In genomic region chr5:143057580-143057999, GRCh38 we compare ENCODE assay signal across 10 cellular contexts.
A peak's percentile ranks its signal among the peaks of the same experiment; 100 is the strongest.
DNase-seq lines count a peak whose midpoint lies in the region; ATAC-seq and TF ChIP-seq lines count a peak whose summit lies in the region.
"Had no signal": no experiment of that assay in that cellular context is flagged by ENCODE, and none has a peak within 500 bp of the region (broad histone marks: within the 10 kb centered on the region; RNA-seq: fewer than 3 reads in every experiment).

No MANE protein-coding gene starts in this region.

- H3K36me3 Mint-ChIP-seq in activated T-cell treated with anti-CD3 and anti-CD28 coated beads, Interleukin-2, amount 50 U/mL, for 24 hours (ENCODE audit: low read depth), result peaks cover 68% of the 10 kb centered on the region

- no peaks in the 10 kb centered on the region for H3K9me3 Mint-ChIP-seq in activated T-cell treated with anti-CD3 and anti-CD28 coated beads, Interleukin-2, amount 50 U/mL, for 24 hours

- 68% methylated on average over 3 of the region's 3 CpGs for WGBS in smooth muscle cell (ENCODE audit: low lambda C conversion rate)

- no peaks in the 10 kb centered on the region for H4K20me1 ChIP-seq in smooth muscle cell (ENCODE audit: low read depth)

- peak overlapping the region; percentile 92 for H3K27ac Mint-ChIP-seq in activated T-cell treated with anti-CD3 and anti-CD28 coated beads, Interleukin-2, amount 50 U/mL, for 24 hours

- H3K79me2 ChIP-seq in smooth muscle cell (ENCODE audit: low read depth), result no peaks in the 10 kb centered on the region

- H3K36me3 ChIP-seq in smooth muscle cell (ENCODE audit: low read depth), result no peaks in the 10 kb centered on the region

- no peaks in the 10 kb centered on the region for H3K27me3 Mint-ChIP-seq in activated T-cell treated with anti-CD3 and anti-CD28 coated beads, Interleukin-2, amount 50 U/mL, for 24 hours

- no peak for TF ChIP-seq CTCF in smooth muscle cell (IDR thresholded peaks at IDR 0.05; ENCODE audit: borderline replicate concordance, insufficient read depth, poor library complexity, severe bottlenecking)

- H3K4me1 ChIP-seq in smooth muscle cell (ENCODE audit: low read depth), result peaks cover 45% of the 10 kb centered on the region

- H3K27ac ChIP-seq in smooth muscle cell (ENCODE audit: low read depth), result peak overlapping the region; percentile 80
- H3K27ac ChIP-seq: cardiac muscle cell had no signal

- no peak for DNase-seq in activated T-cell treated with anti-CD3 and anti-CD28 coated beads, Interleukin-2, amount 50 U/mL, for 24 hours
- no peak for DNase-seq in activated T-cell treated with anti-CD3 and anti-CD28 coated beads, Interleukin-2, amount 50 U/mL, for 1 hour
- DNase-seq in NOMO-1 treated with dmso at 0.1 percent for 144 hours (lab: John Stamatoyannopoulos, UW; ENCODE audit: unreplicated experiment), result peak; percentile 68
- DNase-seq in smooth muscle cell (lab: John Stamatoyannopoulos, UW; ENCODE audit: unreplicated experiment), result no peak
- no peak for DNase-seq in Ammon's horn (ENCODE audit: low spot score)
- DNase-seq in midbrain (lab: John Stamatoyannopoulos, UW), result no peak
- no peak for DNase-seq in KG1 (lab: John Stamatoyannopoulos, UW)

- no peak overlapping the region for H3K4me3 Mint-ChIP-seq in activated T-cell treated with anti-CD3 and anti-CD28 coated beads, Interleukin-2, amount 50 U/mL, for 24 hours

- no peak overlapping the region for H3K4me3 ChIP-seq in smooth muscle cell
- H3K4me3 ChIP-seq: cardiac muscle cell, lung had no signal

- H3K9ac ChIP-seq in smooth muscle cell (ENCODE audit: low read depth), result no peak overlapping the region

- H3F3A ChIP-seq in smooth muscle cell (ENCODE audit: low read depth), result peaks cover 36% of the 10 kb centered on the region

- H3K27me3 ChIP-seq in smooth muscle cell (ENCODE audit: low read depth), result no peaks in the 10 kb centered on the region
- H3K27me3 ChIP-seq: cardiac muscle cell had no signal

- H3K4me1 Mint-ChIP-seq in activated T-cell treated with anti-CD3 and anti-CD28 coated beads, Interleukin-2, amount 50 U/mL, for 24 hours (ENCODE audit: low read depth), result peaks cover 69% of the 10 kb centered on the region

- H3K9me3 ChIP-seq in smooth muscle cell (replicated peaks; ENCODE audit: low read depth), result no peaks in the 10 kb centered on the region

- peak overlapping the region; percentile 66 for H3K4me2 ChIP-seq in smooth muscle cell

- ATAC-seq in HG02885 (IDR thresholded peaks at IDR 0.05; ENCODE audit: poor library complexity, unreplicated experiment), result peak; percentile 67

- H2AFZ ChIP-seq in smooth muscle cell (ENCODE audit: low read depth), result no peak overlapping the region
